11 cellular contexts compared by ENCODE assay signal in the genomic region with DNA sequence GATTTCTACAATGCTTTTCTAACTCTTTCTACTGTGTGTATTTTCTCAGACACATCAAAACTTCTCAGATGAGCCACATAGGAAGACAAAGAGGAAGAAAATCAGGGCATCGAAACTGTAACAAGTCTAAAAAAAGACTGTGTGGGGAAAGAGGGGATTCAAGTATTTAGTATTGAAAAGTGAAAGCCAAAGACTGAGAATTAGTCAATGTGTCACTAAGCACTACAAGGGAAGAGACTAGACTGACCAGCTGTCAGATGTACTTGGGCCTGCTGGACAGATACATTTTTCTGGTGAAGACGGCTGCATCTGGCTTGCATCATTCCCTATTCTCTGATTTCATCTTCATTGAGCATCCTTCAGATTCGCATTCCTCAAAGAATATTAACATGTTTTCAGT. TPM values are rescaled to one million over a fixed set of nuclear protein-coding genes. Genes with fewer than 3 reads are reported as not detected.
DNase-seq lines count a peak whose midpoint lies in the region; ATAC-seq, FAIRE-seq and TF ChIP-seq lines count a peak whose summit lies in the region.
"Had no signal": no experiment of that assay in that cellular context is flagged by ENCODE, and none has a peak within 500 bp of the region (broad histone marks: within the 10 kb centered on the region; RNA-seq: fewer than 3 reads in every experiment).

No MANE protein-coding gene starts in this region.

- no peaks in the 10 kb centered on the region for H3K4me1 ChIP-seq in left lung

- FAIRE-seq in HTR-8/SVneo (lab: Jason Lieb, UNC): no peak

- TF ChIP-seq CTCF in left lung (IDR thresholded peaks at IDR 0.05): no peak

- H3K27ac ChIP-seq in left lung: no peak overlapping the region

- DNase-seq in left lung: no peak
- DNase-seq in activated effector memory CD4-positive, alpha-beta T cell treated with Interleukin-2 at 50 U/mL for 16 hours: no peak
- no peak for DNase-seq in T-helper 1 cell
- DNase-seq in SKM-1 treated with dmso at 0.1 percent for 144 hours (lab: John Stamatoyannopoulos, UW; ENCODE audit: unreplicated experiment): no peak
- no peak for DNase-seq in HTR-8/SVneo (ENCODE audit: insufficient read length, low spot score)
- DNase-seq: amygdala, DMS79 treated with DMSO at 0.1 percent for 48 hours, NCI-H748 treated with DMSO at 0.1 percent for 48 hours had no signal

- no peaks in the 10 kb centered on the region for H3K36me3 ChIP-seq in left lung

- no peak overlapping the region for H3K4me3 ChIP-seq in left lung

- no peaks in the 10 kb centered on the region for H3K9me3 ChIP-seq in left lung

- intact Hi-C loops in left lung (cut with DNase I): no loop called here

- ATAC-seq in GM18508 (IDR thresholded peaks at IDR 0.05; ENCODE audit: insufficient read depth, unreplicated experiment) (peak; percentile 95), GM21515 (IDR thresholded peaks at IDR 0.05; ENCODE audit: unreplicated experiment) (peak; percentile 91), HG03175 (IDR thresholded peaks at IDR 0.05; ENCODE audit: unreplicated experiment) (peak; percentile 88), left lung (peak; percentile 21)

- H3K27me3 ChIP-seq in left lung: no peaks in the 10 kb centered on the region

RNA-seq across cellular contexts. Expression of a gene that starts 25.4 kb away (rescaled TPM):
- total RNA-seq in left lung: 100 to 1,000 TPM; 118 to 153 TPM

RNA-seq across cellular contexts. Expression of a gene that starts 30.3 kb away (rescaled TPM):
- total RNA-seq in left lung: 10 to 100 TPM; 16.6 to 17.3 TPM

RNA-seq across cellular contexts. Expression of a gene that starts 37.3 kb away (rescaled TPM):
- total RNA-seq in left lung: 10 to 100 TPM; 22.8 to 27.1 TPM

Comparison
In these comparisons a context has a peak if more than half of its experiments do, and no peak if none do; other contexts are left out.
1. ATAC-seq: peak in every context shown above with its lines; median percentile 95 in GM18508; 91 in GM21515; 88 in HG03175; 21 in left lung.